Comparison of ENCODE assay signal across 9 cellular contexts in genomic region chr1:27122652-27123051, GRCh38. TPM values are rescaled to one million over a fixed set of nuclear protein-coding genes. Genes with fewer than 3 reads are reported as not detected.
DNase-seq lines count a peak whose midpoint lies in the region; ATAC-seq and TF ChIP-seq lines count a peak whose summit lies in the region.
"Had no signal": no experiment of that assay in that cellular context is flagged by ENCODE, and none has a peak within 500 bp of the region (broad histone marks: within the 10 kb centered on the region; RNA-seq: fewer than 3 reads in every experiment).

No MANE protein-coding gene starts in this region.

- peak; percentile 85 for DNase-seq in LHCN-M2 (ENCODE audit: low read depth)
- peak; percentile 80 for DNase-seq in MCF 10A (ENCODE audit: unreplicated experiment)
- peak; percentile 69 for DNase-seq in kidney epithelial cell (ENCODE audit: low read depth)
- DNase-seq in tibial artery: peak; percentile 71 to 86
- DNase-seq in NAMALWA (ENCODE audit: low spot score): no peak
- DNase-seq in SKM-1 treated with dmso at 0.1 percent for 144 hours (lab: John Stamatoyannopoulos, UW; ENCODE audit: unreplicated experiment): no peak

- no peaks in the 10 kb centered on the region for H3K9me3 ChIP-seq in tibial artery

- no peak for ATAC-seq in GM19455 (IDR thresholded peaks at IDR 0.05; ENCODE audit: unreplicated experiment)

- H2AFZ ChIP-seq in ACC112 (ENCODE audit: low read length, unreplicated experiment): no peak overlapping the region
- H2AFZ ChIP-seq: parathyroid adenoma had no signal

- H3K4me3 Mint-ChIP-seq in MCF 10A (ENCODE audit: unreplicated experiment): no peak overlapping the region

- POLR2A ChIA-PET in MCF 10A (lab: Yijun Ruan, JAX): interaction anchor here (0.6 to 1.6 kb wide), 4 partner anchors 10 to 148 kb away, joined by 3 to 7 read pairs (median 4); partner anchors contain the start of gene SLC9A1

- no peaks in the 10 kb centered on the region for H3K9me3 Mint-ChIP-seq in MCF 10A (ENCODE audit: unreplicated experiment)

- H3K4me3 ChIP-seq in ACC112 (ENCODE audit: low read depth, low read length): no peak overlapping the region
- no peak overlapping the region for H3K4me3 ChIP-seq in kidney epithelial cell (ENCODE audit: low read depth, low read length)
- H3K4me3 ChIP-seq in tibial artery: no peak overlapping the region

- H3K27me3 ChIP-seq in ACC112 (ENCODE audit: insufficient read depth, low read length): no peaks in the 10 kb centered on the region
- no peaks in the 10 kb centered on the region for H3K27me3 ChIP-seq in kidney epithelial cell (ENCODE audit: control insufficient read depth, insufficient read depth, low read length)
- no peaks in the 10 kb centered on the region for H3K27me3 ChIP-seq in tibial artery

- peaks cover 17% of the 10 kb centered on the region for H3K36me3 Mint-ChIP-seq in MCF 10A (ENCODE audit: insufficient read depth, unreplicated experiment)

- CTCF ChIA-PET in MCF 10A (lab: Yijun Ruan, JAX): interaction anchor here (0.6 to 3.3 kb wide), 4 partner anchors 10 to 267 kb away, joined by 3 to 17 read pairs (median 3); no protein-coding TSS in a partner anchor

- intact Hi-C loops in MCF 10A (cut with micrococcal nuclease): no loop called here
- intact Hi-C loops in tibial artery (cut with DNase I; ENCODE audit: low total_unique reads): no loop called here

- H3K4me1 Mint-ChIP-seq in MCF 10A (ENCODE audit: insufficient read depth, unreplicated experiment): peaks cover 39% of the 10 kb centered on the region

- peak overlapping the region; percentile 84 for H3K27ac Mint-ChIP-seq in MCF 10A (ENCODE audit: low read depth, unreplicated experiment)

- H3K27ac ChIP-seq in ACC112 (ENCODE audit: low read depth, low read length) (peak overlapping the region; percentile 44), tibial artery (peak overlapping the region; percentile 47 to 53)
- H3K27ac ChIP-seq: parathyroid adenoma had no signal

- H3K79me2 ChIP-seq in ACC112 (ENCODE audit: control insufficient read depth, insufficient read depth, low read length, unreplicated experiment): peaks cover 16% of the 10 kb centered on the region
- H3K79me2 ChIP-seq: parathyroid adenoma had no signal

- no TSS peak for BruUV-seq in MCF 10A (replicated peaks; lab: Mats Ljungman, UMichigan)

- H3K4me1 ChIP-seq in ACC112 (ENCODE audit: control insufficient read depth, insufficient read depth, low read length, unreplicated experiment): peaks cover 46% of the 10 kb centered on the region
- H3K4me1 ChIP-seq in tibial artery: peaks cover 0 to 57% (median 43%) of the 10 kb centered on the region in 4 donors
- H3K4me1 ChIP-seq: parathyroid adenoma had no signal

- no peak for TF ChIP-seq CTCF in MCF 10A (IDR thresholded peaks at IDR 0.05; ENCODE audit: unreplicated experiment)
- TF ChIP-seq CTCF in kidney epithelial cell (IDR thresholded peaks at IDR 0.05; ENCODE audit: insufficient read depth, low read length, poor library complexity, severe bottlenecking): no peak
- TF ChIP-seq CTCF in tibial artery (IDR thresholded peaks at IDR 0.05): no peak

- no peaks in the 10 kb centered on the region for H3K27me3 Mint-ChIP-seq in MCF 10A (ENCODE audit: insufficient read depth, unreplicated experiment)

- 0 out of 2 replicates have a peak, but pooled peaks cover 5% of the 10 kb centered on the region for H3K36me3 ChIP-seq in ACC112 (ENCODE audit: insufficient read depth, low read length)
- no peaks in the 10 kb centered on the region for H3K36me3 ChIP-seq in kidney epithelial cell (ENCODE audit: control insufficient read depth, insufficient read depth, low read length)
- peaks cover 0 to 6% (median 0%) of the 10 kb centered on the region in 3 donors for H3K36me3 ChIP-seq in tibial artery

RNA-seq across cellular contexts. Expression of gene SLC9A1, which starts 32.3 kb away (rescaled TPM):
- total RNA-seq in LHCN-M2 (2014; rRNA removed) (14.9 and 16.7 TPM in 2 replicates), MCF 10A (2022) (70.5 and 88.8 TPM in 2 replicates), kidney epithelial cell (37.7 and 57.1 TPM in 2 replicates)
- 27.3 TPM for polyA plus RNA-seq in LHCN-M2 (2012)

Comparison
In these comparisons a context has a peak if more than half of its experiments do, and no peak if none do; other contexts are left out.
1. DNase-seq: peak in LHCN-M2 (single experiment), MCF 10A (single experiment), kidney epithelial cell (single experiment) and tibial artery (2 of 2); none in NAMALWA (single experiment) and SKM-1 treated with dmso at 0.1 percent for 144 hours (single experiment).